Comparison of ENCODE assay signal across 10 cellular contexts in the genomic region with DNA sequence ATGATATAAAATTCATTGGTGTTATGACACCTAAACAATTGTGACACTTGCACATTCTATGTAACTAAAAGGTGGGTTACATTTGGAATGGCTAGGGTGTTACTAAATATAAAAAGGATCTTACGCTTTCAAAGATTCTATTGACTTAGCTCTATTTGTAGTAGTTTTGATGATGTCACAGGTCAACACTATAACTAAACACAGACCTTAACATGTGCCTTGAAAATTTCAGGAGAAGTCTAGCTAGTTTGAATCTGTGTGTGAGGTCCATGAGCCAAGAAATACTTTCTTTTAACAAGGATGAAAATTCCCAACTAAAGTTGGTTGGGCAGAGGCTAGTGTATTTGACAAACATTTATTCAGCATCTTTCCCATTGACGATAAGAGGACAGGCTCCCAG.
"Had no signal": no experiment of that assay in that cellular context is flagged by ENCODE, and none has a peak within 500 bp of the region (broad histone marks: within the 10 kb centered on the region; RNA-seq: fewer than 3 reads in every experiment).

No MANE protein-coding gene starts in this region.

- H3K4me1 ChIP-seq: HAP-1 had no signal

- H3K27ac ChIP-seq: HL-60, KMS-11 had no signal

- H3K4me3 ChIP-seq: HAP-1 had no signal

- H3K9ac ChIP-seq: KMS-11 had no signal

- H3K4me2 ChIP-seq: KMS-11 had no signal

- H3K36me3 ChIP-seq: HAP-1 had no signal

- H3K9me3 ChIP-seq: HAP-1 had no signal

- ATAC-seq: HCT116 had no signal

- DNase-seq: GOT3, H7, HFFc6, IMR-90, Karpas-422, KBM-7 had no signal
